1 cellular context compared by ENCODE assay signal in the genomic region with DNA sequence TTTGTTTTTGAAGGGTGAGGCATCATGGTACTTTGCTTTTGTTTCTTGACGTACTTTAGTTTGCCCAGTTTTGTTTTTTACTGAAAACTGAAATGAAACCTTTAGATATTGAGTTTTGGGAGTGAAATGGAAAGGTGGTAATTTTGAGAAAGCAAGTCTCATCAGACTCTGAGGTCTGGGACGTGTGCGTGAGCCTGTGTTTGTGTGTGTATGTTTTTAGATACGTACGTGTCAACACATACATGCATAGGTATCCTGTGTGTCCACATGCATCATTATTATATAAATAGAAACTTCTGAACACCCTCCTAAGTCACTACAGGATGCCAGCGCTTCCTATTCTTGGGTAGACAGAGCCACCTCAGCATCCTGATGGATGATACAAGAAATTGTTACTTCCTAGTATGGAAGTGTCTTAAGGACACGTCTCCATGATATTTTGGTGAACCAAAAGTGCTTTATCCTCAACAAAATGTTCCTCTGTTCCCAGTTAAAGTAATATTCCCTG.
TF ChIP-seq lines count a peak whose summit lies in the region.

No MANE protein-coding gene starts in this region.

TF ChIP-seq in GM12878, 131 proteins besides CTCF, POLR2A, EP300 and RAD21:
- TF ChIP-seq MXI1 (IDR thresholded peaks at IDR 0.05; ENCODE audit: low read depth, low read length): no peak
- no peak for TF ChIP-seq ELK1 (IDR thresholded peaks at IDR 0.05; ENCODE audit: low read depth, low read length)
- no peak for TF ChIP-seq HDGF (IDR thresholded peaks at IDR 0.05)
- no peak for TF ChIP-seq NR2C1 (IDR thresholded peaks at IDR 0.05)
- no peak for TF ChIP-seq BRCA1 (IDR thresholded peaks at IDR 0.05; ENCODE audit: low read depth, low read length)
- TF ChIP-seq SMAD1 (IDR thresholded peaks at IDR 0.05; ENCODE audit: low read depth, partially characterized antibody): no peak
